19 cellular contexts compared by ENCODE assay signal in the genomic region with DNA sequence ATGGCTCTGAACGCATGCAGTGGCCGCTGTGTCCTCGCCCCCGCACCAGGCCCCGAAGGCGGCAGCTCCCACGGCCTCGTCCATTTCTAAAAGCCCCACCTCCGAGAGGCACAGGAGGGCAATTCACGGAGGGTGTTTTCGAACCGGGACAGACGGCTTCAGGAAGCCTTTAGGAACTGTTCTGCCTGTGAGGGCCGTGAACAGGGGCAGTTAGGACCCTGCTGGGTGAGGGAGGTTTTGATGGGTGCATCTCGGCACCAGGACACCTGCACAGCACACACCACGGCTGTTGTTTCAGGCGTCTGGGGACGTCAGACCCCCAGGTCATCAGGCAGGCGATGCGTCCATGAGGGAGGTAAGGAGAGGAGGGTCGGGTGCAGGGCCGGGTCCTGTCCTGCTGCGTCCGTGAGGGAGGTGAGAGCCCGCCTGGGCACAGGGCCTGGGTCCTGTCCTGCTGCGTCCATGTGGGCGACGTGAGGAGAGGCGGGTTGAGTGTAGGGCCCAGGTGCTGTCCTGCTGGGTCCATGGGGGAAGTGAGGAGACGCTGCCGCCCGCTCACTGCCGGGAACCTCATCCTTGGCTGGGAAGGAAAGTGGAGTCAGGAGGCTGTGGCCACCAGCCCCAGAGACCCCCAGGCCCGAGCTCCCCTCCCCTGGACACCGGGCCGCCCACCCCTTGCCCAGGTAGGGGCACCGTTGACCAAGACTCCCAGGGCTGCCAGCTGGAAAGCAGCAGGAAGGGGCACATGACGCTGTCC. TPM values are rescaled to one million over a fixed set of nuclear protein-coding genes. Genes with fewer than 3 reads are reported as not detected.
DNase-seq lines count a peak whose midpoint lies in the region; ATAC-seq, FAIRE-seq and TF ChIP-seq lines count a peak whose summit lies in the region.
"Had no signal": no experiment of that assay in that cellular context is flagged by ENCODE, and none has a peak within 500 bp of the region (broad histone marks: within the 10 kb centered on the region; RNA-seq: fewer than 3 reads in every experiment).

No MANE protein-coding gene starts in this region.

- H3K9me3 Mint-ChIP-seq in chondrocyte (ENCODE audit: low read depth), result peaks cover 20% of the 10 kb centered on the region

- TF ChIP-seq CTCF in chondrocyte (IDR thresholded peaks at IDR 0.05), result no peak
- no peak for TF ChIP-seq CTCF in transverse colon (IDR thresholded peaks at IDR 0.05)

- no peak for TF ChIP-seq EP300 in Ishikawa (IDR thresholded peaks at IDR 0.05; ENCODE audit: borderline replicate concordance)
- TF ChIP-seq EP300 in transverse colon (IDR thresholded peaks at IDR 0.05; ENCODE audit: low read depth), result no peak

- no peak for ATAC-seq in HG03378 (IDR thresholded peaks at IDR 0.05; ENCODE audit: unreplicated experiment)

- no peaks in the 10 kb centered on the region for H3K36me3 ChIP-seq in transverse colon

- in situ Hi-C loops in transverse colon (cut with MboI; ENCODE audit: low pct_ligation_motif_present in 1 of 4, low pct_unique_long_range_greater_than_20kb in 1 of 4, low sequenced_read_pairs in 3 of 4), result no loop called here

- DNase-seq in chondrocyte (ENCODE audit: low spot score) (peak; percentile 84), mesenteric fat pad (ENCODE audit: low spot score) (peak; percentile 84), transverse colon (peak; percentile 5), urothelium cell line (ENCODE audit: low spot score) (no peak), NCI-H2227 (lab: John Stamatoyannopoulos, UW; ENCODE audit: unreplicated experiment) (no peak)
- DNase-seq: ACHN, AML-193, DMS79 treated with DMSO at 0.1 percent for 48 hours, HCEC 1CT, NCI-H1105, NCI-H2081 treated with DMSO at 0.1 percent for 48 hours, NCI-H774, OCI-M1, SHP77 treated with DMSO at 0.1 percent for 48 hours, SK-N-SH had no signal

- FAIRE-seq in urothelium cell line (lab: Jason Lieb, UNC), result no peak

- no peak overlapping the region for H3K27ac Mint-ChIP-seq in chondrocyte (ENCODE audit: unreplicated experiment)

- no peak overlapping the region for H3K27ac ChIP-seq in transverse colon
- H3K27ac ChIP-seq: C4-2B had no signal

- no peak for TF ChIP-seq RAD21 in Ishikawa (IDR thresholded peaks at IDR 0.05; ENCODE audit: low read depth)

- H3K27me3 Mint-ChIP-seq in chondrocyte (ENCODE audit: low read depth), result peaks cover 44% of the 10 kb centered on the region

- H3K27me3 ChIP-seq in transverse colon, result peaks cover 5% of the 10 kb centered on the region

- H3K4me1 ChIP-seq in transverse colon, result no peaks in the 10 kb centered on the region

- H3K4me3 Mint-ChIP-seq in chondrocyte (ENCODE audit: unreplicated experiment), result no peak overlapping the region

- 84% methylated on average over 38 of the region's 38 CpGs; no CpG with 5 or more reads in 1 of the 2 donors for WGBS in transverse colon (ENCODE audit: low coverage in 1 of 2), 2 donors

- peaks cover 3% of the 10 kb centered on the region for H3K36me3 Mint-ChIP-seq in chondrocyte (ENCODE audit: low read depth)

- H3K4me3 ChIP-seq in transverse colon, result no peak overlapping the region

- no peaks in the 10 kb centered on the region for H3K4me1 Mint-ChIP-seq in chondrocyte (ENCODE audit: low read depth)

- intact Hi-C loops in transverse colon (cut with DNase I; ENCODE audit: low total_unique reads), result no loop called here

- no peak for TF ChIP-seq POLR2A in transverse colon (IDR thresholded peaks at IDR 0.05)

- H3K9me3 ChIP-seq in transverse colon, result no peaks in the 10 kb centered on the region
- H3K9me3 ChIP-seq: SK-N-SH had no signal

TF ChIP-seq in Ishikawa, 13 proteins besides CTCF, POLR2A, EP300 and RAD21:
- TF ChIP-seq EGR1 (IDR thresholded peaks at IDR 0.05) (0 out of 2 replicates have a peak, but pooled peaks have one; percentile 32), TEAD4 (IDR thresholded peaks at IDR 0.05) (no peak), NFIC (IDR thresholded peaks at IDR 0.05) (no peak), FOXM1 (IDR thresholded peaks at IDR 0.05; ENCODE audit: borderline replicate concordance, low read depth) (no peak), CREB1 (IDR thresholded peaks at IDR 0.05; ENCODE audit: low read depth) (no peak)
- TF ChIP-seq, protein P1, sequence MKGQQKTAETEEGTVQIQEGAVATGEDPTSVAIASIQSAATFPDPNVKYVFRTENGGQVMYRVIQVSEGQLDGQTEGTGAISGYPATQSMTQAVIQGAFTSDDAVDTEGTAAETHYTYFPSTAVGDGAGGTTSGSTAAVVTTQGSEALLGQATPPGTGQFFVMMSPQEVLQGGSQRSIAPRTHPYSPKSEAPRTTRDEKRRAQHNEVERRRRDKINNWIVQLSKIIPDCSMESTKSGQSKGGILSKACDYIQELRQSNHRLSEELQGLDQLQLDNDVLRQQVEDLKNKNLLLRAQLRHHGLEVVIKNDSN (IDR thresholded peaks at IDR 0.05), result no peak

RNA-seq across cellular contexts. Expression of a gene that starts 25.5 kb away (rescaled TPM):
- not detected in 3 replicates for total RNA-seq in chondrocyte
- total RNA-seq in mesenteric fat pad, result 0.51 TPM
- total RNA-seq in transverse colon, result 1 to 10 TPM in 1 of 4 donors, under 1 TPM in 1, not detected in 2; 0.41 to 6.7 TPM
- total RNA-seq: RPMI7951 had no signal

Comparison
In these comparisons a context has a peak if more than half of its experiments do, and no peak if none do; other contexts are left out.
1. DNase-seq: peak in chondrocyte (single experiment), mesenteric fat pad (single experiment) and transverse colon (single experiment); none in urothelium cell line (single experiment) and NCI-H2227 (single experiment).